Comparison of ENCODE assay signal across 9 cellular contexts in the genomic region with DNA sequence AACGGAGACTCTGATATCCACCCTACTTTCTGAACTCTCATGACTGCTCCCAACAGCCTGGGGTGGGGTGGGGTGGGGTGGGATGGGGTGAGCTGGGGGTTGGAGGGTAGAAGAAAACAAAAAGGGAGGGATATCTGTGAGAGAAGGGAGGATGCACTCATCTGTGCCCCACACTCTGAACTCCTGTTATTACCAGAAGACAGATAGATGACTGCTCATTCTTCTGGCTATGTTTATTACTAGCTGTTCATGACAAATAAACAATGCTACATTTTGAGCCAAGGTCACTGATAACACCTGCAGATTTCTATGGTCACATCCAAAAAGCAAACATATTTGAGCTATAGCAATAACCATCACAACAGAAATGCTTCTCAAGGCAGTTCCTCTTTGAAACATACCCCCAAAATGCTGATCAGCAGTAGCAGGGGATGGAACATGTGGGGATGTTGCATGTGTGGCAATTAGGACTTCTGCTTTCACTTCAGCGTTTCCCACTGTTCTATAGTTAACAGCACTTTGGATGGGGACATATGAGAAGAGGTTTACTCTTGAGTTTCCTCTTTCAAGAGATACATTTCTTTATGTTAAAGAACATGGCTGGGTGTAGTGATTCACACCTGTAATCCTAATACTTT. TPM values are rescaled to one million over a fixed set of nuclear protein-coding genes. Genes with fewer than 3 reads are reported as not detected.
DNase-seq lines count a peak whose midpoint lies in the region; ATAC-seq and TF ChIP-seq lines count a peak whose summit lies in the region.
"Had no signal": no experiment of that assay in that cellular context is flagged by ENCODE, and none has a peak within 500 bp of the region (broad histone marks: within the 10 kb centered on the region; RNA-seq: fewer than 3 reads in every experiment).

No MANE protein-coding gene starts in this region.

- DNase-seq in T-helper 1 cell (no peak), WTC11 (ENCODE audit: low spot score) (no peak), left colon (no peak), thoracic aorta (ENCODE audit: low spot score) (no peak), activated gamma-delta T cell (lab: John Stamatoyannopoulos, UW) (no peak)

- H3K9me3 ChIP-seq in thoracic aorta: no peaks in the 10 kb centered on the region

- H3K27me3 ChIP-seq in thoracic aorta (replicated peaks; ENCODE audit: insufficient read depth): no peaks in the 10 kb centered on the region

- CTCF ChIA-PET in WTC11 (lab: Charles Lee): interaction anchor here (0.6 kb wide), 1 partner anchor 291 kb away, joined by 3 read pairs; no protein-coding TSS in a partner anchor

- H3K4me1 ChIP-seq in thoracic aorta (ENCODE audit: control insufficient read depth in 1 of 2, low read depth in 2 of 2): peaks cover 68 to 80% of the 10 kb centered on the region in 2 donors

- H3K4me1 Mint-ChIP-seq in T-helper 1 cell treated with Interleukin-12 subunit alpha and Interleukin-12 subunit beta and Interleukin-4 antibody, amounts not matched to agents 30 μg/mL and 1 μg/mL, for 36 hours (ENCODE audit: low read depth): peaks cover 63% of the 10 kb centered on the region
- peaks cover 75% of the 10 kb centered on the region for H3K4me1 Mint-ChIP-seq in WTC11

- no peaks in the 10 kb centered on the region for H3K27me3 Mint-ChIP-seq in T-helper 1 cell treated with Interleukin-12 subunit alpha and Interleukin-12 subunit beta and Interleukin-4 antibody, amounts not matched to agents 30 μg/mL and 1 μg/mL, for 36 hours (ENCODE audit: low read depth)
- H3K27me3 Mint-ChIP-seq in WTC11 (ENCODE audit: low read depth): no peaks in the 10 kb centered on the region

- H3K27ac ChIP-seq in thoracic aorta: peak overlapping the region; percentile 66 to 80

- ATAC-seq in WTC11 (no peak), left colon (peak; percentile 47), thoracic aorta (ENCODE audit: insufficient number of reproducible peaks, low FRiP score, low read depth) (no peak), GM19324 (IDR thresholded peaks at IDR 0.05; ENCODE audit: low FRiP score, unreplicated experiment) (no peak), HG02981 (IDR thresholded peaks at IDR 0.05; ENCODE audit: unreplicated experiment) (no peak)

- H3K4me3 ChIP-seq in thoracic aorta: peak overlapping the region; percentile 50

- H3K36me3 ChIP-seq in thoracic aorta: no peaks in the 10 kb centered on the region

- POLR2A ChIA-PET in WTC11 (lab: Charles Lee): no interaction called here

- H3K4me3 Mint-ChIP-seq in T-helper 1 cell treated with Interleukin-12 subunit alpha and Interleukin-12 subunit beta and Interleukin-4 antibody, amounts not matched to agents 30 μg/mL and 1 μg/mL, for 36 hours: peak overlapping the region; percentile 43
- no peak overlapping the region for H3K4me3 Mint-ChIP-seq in WTC11

- intact Hi-C loops in left colon (cut with DNase I, micrococcal nuclease): loop anchor here in 1 of 2 donors (10.0 kb wide), 1 partner anchor 49 kb away; no protein-coding TSS in a partner anchor

- no peaks in the 10 kb centered on the region for H3K9me3 Mint-ChIP-seq in T-helper 1 cell treated with Interleukin-12 subunit alpha and Interleukin-12 subunit beta and Interleukin-4 antibody, amounts not matched to agents 30 μg/mL and 1 μg/mL, for 36 hours
- no peaks in the 10 kb centered on the region for H3K9me3 Mint-ChIP-seq in WTC11

- peak overlapping the region; percentile 28 for H3K27ac Mint-ChIP-seq in T-helper 1 cell treated with Interleukin-12 subunit alpha and Interleukin-12 subunit beta and Interleukin-4 antibody, amounts not matched to agents 30 μg/mL and 1 μg/mL, for 36 hours
- H3K27ac Mint-ChIP-seq in WTC11: peak overlapping the region; percentile 20; the same call in 1 of the 2 replicates

- peaks cover 10% of the 10 kb centered on the region for H3K36me3 Mint-ChIP-seq in T-helper 1 cell treated with Interleukin-12 subunit alpha and Interleukin-12 subunit beta and Interleukin-4 antibody, amounts not matched to agents 30 μg/mL and 1 μg/mL, for 36 hours (ENCODE audit: low read depth)
- peaks cover 2% of the 10 kb centered on the region; the same call in 1 of the 2 replicates for H3K36me3 Mint-ChIP-seq in WTC11

- TF ChIP-seq CTCF in WTC11 (IDR thresholded peaks at IDR 0.05) (no peak), thoracic aorta (IDR thresholded peaks at IDR 0.05) (no peak)

TF ChIP-seq in WTC11, 78 proteins besides CTCF, POLR2A, EP300 and RAD21:
- no peak for TF ChIP-seq TEAD4 (CRISPR knock-in tag; IDR thresholded peaks at IDR 0.05)
- TF ChIP-seq MYBL2 (CRISPR knock-in tag; IDR thresholded peaks at IDR 0.05): no peak

RNA-seq across cellular contexts. Expression of gene GPR3, which starts 43.3 kb away (rescaled TPM):
- total RNA-seq in WTC11 (2021) (7.8 to 12.4 TPM (median 7.8 TPM) in 3 replicates), left colon (not detected), thoracic aorta (not detected)

RNA-seq across cellular contexts. Expression of gene CD164L2, which starts 52.6 kb away (rescaled TPM):
- total RNA-seq in WTC11 (2021) (3.0 to 5.5 TPM (median 4.3 TPM) in 3 replicates), left colon (1 to 10 TPM in 1 of 2 donors, under 1 TPM in 1; 0.47 to 2.0 TPM), thoracic aorta (not detected)
- total RNA-seq: lung microvascular endothelial cell had no signal

RNA-seq across cellular contexts. Expression of gene WASF2, which starts 54.3 kb away (rescaled TPM):
- total RNA-seq in WTC11 (2021): 90.1 to 104 TPM (median 92.8 TPM) in 3 replicates
- total RNA-seq in left colon: 100 to 1,000 TPM in 1 of 2 donors, 10 to 100 TPM in 1; 97.7 to 144 TPM
- 10 to 100 TPM; 60.1 to 83.7 TPM for total RNA-seq in thoracic aorta
